In genomic region chr2:72712977-72713376, GRCh38 we compare ENCODE assay signal across 8 cellular contexts.
"Had no signal": no experiment of that assay in that cellular context is flagged by ENCODE, and none has a peak within 500 bp of the region (broad histone marks: within the 10 kb centered on the region; RNA-seq: fewer than 3 reads in every experiment).

No MANE protein-coding gene starts in this region.

- H3K4me3 ChIP-seq: GM12878 had no signal

- FAIRE-seq: G401.6, GM12878, GM12891, GM12892, GM18507, GM19239 had no signal

- DNase-seq: GDM1, GF-D8 had no signal

- ATAC-seq: GM12878 had no signal
